In genomic region chr4:17188035-17188967, GRCh38 we compare ENCODE assay signal across 27 cellular contexts.
DNase-seq lines count a peak whose midpoint lies in the region; ATAC-seq and TF ChIP-seq lines count a peak whose summit lies in the region.
"Had no signal": no experiment of that assay in that cellular context is flagged by ENCODE, and none has a peak within 500 bp of the region (broad histone marks: within the 10 kb centered on the region; RNA-seq: fewer than 3 reads in every experiment).

No MANE protein-coding gene starts in this region.

- dilution Hi-C loops in IMR-90 (cut with HindIII; ENCODE audit: low sequenced_read_pairs, unreplicated experiment), result no loop called here

- H3K4me2 ChIP-seq in IMR-90 (ENCODE audit: low read depth, low read length), result no peak overlapping the region; the same call in 1 of the 2 replicates
- no peak overlapping the region for H3K4me2 ChIP-seq in smooth muscle cell

- H2BK15ac ChIP-seq in IMR-90 (ENCODE audit: low read depth, low read length), result peak overlapping the region; percentile 42; the same call in 2 of the 3 replicates

- no peak overlapping the region for H2BK5ac ChIP-seq in IMR-90 (ENCODE audit: low read depth, low read length, poor library complexity, severe bottlenecking)

- peak overlapping the region; percentile 46 for H3K14ac ChIP-seq in IMR-90 (replicated peaks; ENCODE audit: low read depth, low read length)

- peak overlapping the region; percentile 79 for H3K18ac ChIP-seq in IMR-90 (ENCODE audit: low read depth, low read length)

- peak overlapping the region; percentile 70 for H2BK120ac ChIP-seq in IMR-90 (ENCODE audit: low read depth, low read length)

- no peak overlapping the region for H3K9ac ChIP-seq in IMR-90 (ENCODE audit: low read depth, low read length)
- peak overlapping the region; percentile 2 for H3K9ac ChIP-seq in adipocyte (ENCODE audit: low read length)
- H3K9ac ChIP-seq in smooth muscle cell (ENCODE audit: low read depth), result no peak overlapping the region

- BruUV-seq in IMR-90 (replicated peaks; lab: Mats Ljungman, UMichigan), result no TSS peak

- H3K36me3 ChIP-seq in IMR-90 (ENCODE audit: control insufficient read depth, insufficient read depth, low read length) (no peaks in the 10 kb centered on the region), adipocyte (ENCODE audit: control insufficient read depth, insufficient read depth, low read length, severe bottlenecking) (no peaks in the 10 kb centered on the region), smooth muscle cell (ENCODE audit: low read depth) (no peaks in the 10 kb centered on the region)
- H3K36me3 ChIP-seq: esophagus squamous epithelium, right lobe of liver, upper lobe of right lung had no signal

- no peak overlapping the region for H2AK9ac ChIP-seq in IMR-90 (replicated peaks; ENCODE audit: low read depth, low read length, poor library complexity)

- H4K20me1 ChIP-seq in IMR-90 (ENCODE audit: insufficient read depth, low read length), result no peaks in the 10 kb centered on the region
- no peaks in the 10 kb centered on the region for H4K20me1 ChIP-seq in smooth muscle cell (ENCODE audit: low read depth)

- H3K79me2 ChIP-seq in smooth muscle cell (ENCODE audit: low read depth), result no peaks in the 10 kb centered on the region

- TF ChIP-seq RAD21 in IMR-90 (IDR thresholded peaks at IDR 0.05; ENCODE audit: low read length), result no peak

- peaks cover 7% of the 10 kb centered on the region; the same call in 1 of the 2 replicates for H3K9me1 ChIP-seq in IMR-90 (ENCODE audit: insufficient read depth, low read length)

- CTCF ChIA-PET in IMR-90 (lab: Yijun Ruan, JAX), result no interaction called here

- H4K5ac ChIP-seq in IMR-90 (ENCODE audit: low read depth, low read length), result peak overlapping the region; percentile 65

- intact Hi-C loops in IMR-90 (cut with micrococcal nuclease), result loop anchor here (5.0 kb wide), 1 partner anchor 116 kb away; no protein-coding TSS in a partner anchor

- no peak overlapping the region for H2AFZ ChIP-seq in IMR-90 (replicated peaks; ENCODE audit: low read length, poor library complexity)
- H2AFZ ChIP-seq in smooth muscle cell (ENCODE audit: low read depth), result peak overlapping the region; percentile 76

- no CpG with 5 or more reads among the region's 7 CpGs for WGBS in IMR-90 (ENCODE audit: extremely low coverage in 2 of 2, insufficient read length in 1 of 2), 2 experiments
- WGBS in smooth muscle cell (ENCODE audit: low lambda C conversion rate), result 66% methylated on average over 7 of the region's 7 CpGs

- H3K27me3 ChIP-seq in IMR-90 (ENCODE audit: control insufficient read depth, insufficient read depth, low read length), result no peaks in the 10 kb centered on the region
- no peaks in the 10 kb centered on the region for H3K27me3 ChIP-seq in adipocyte (replicated peaks; ENCODE audit: control insufficient read depth, insufficient read depth, low read length)
- H3K27me3 ChIP-seq in smooth muscle cell (ENCODE audit: low read depth), result no peaks in the 10 kb centered on the region
- H3K27me3 ChIP-seq: esophagus squamous epithelium, right lobe of liver, upper lobe of right lung had no signal

- peak overlapping the region; percentile 18 for H2AK5ac ChIP-seq in IMR-90 (ENCODE audit: low read depth, low read length)

- no peak overlapping the region for H3K23ac ChIP-seq in IMR-90 (ENCODE audit: low read depth, low read length)

- POLR2A ChIA-PET in IMR-90 (lab: Charles Lee; ENCODE audit: unreplicated experiment), result no interaction called here

- H3K9me3 ChIP-seq in IMR-90 (ENCODE audit: control insufficient read depth, insufficient read depth, low read length) (peaks cover 1% of the 10 kb centered on the region; the same call in 1 of the 2 replicates), adipocyte (ENCODE audit: control insufficient read depth, low read length) (no peaks in the 10 kb centered on the region), smooth muscle cell (replicated peaks; ENCODE audit: low read depth) (no peaks in the 10 kb centered on the region)
- H3K9me3 ChIP-seq: esophagus squamous epithelium, right lobe of liver, upper lobe of right lung had no signal

- in situ Hi-C loops in IMR-90 (cut with MboI; ENCODE audit: low sequenced_read_pairs), result no loop called here

- peak overlapping the region in 1 of 2 experiments; percentile 23; a peak in 1 of 4 replicates for H4K8ac ChIP-seq in IMR-90 (ENCODE audit: low read depth in 2 of 2, low read length in 2 of 2)

- H3F3A ChIP-seq in smooth muscle cell (ENCODE audit: low read depth), result no peaks in the 10 kb centered on the region

- DNase-seq in IMR-90, result no peak
- DNase-seq in adipocyte (ENCODE audit: low read depth), result peak; percentile 34
- DNase-seq in foreskin fibroblast, result peak; percentile 37 to 64
- DNase-seq in smooth muscle cell (lab: John Stamatoyannopoulos, UW; ENCODE audit: unreplicated experiment), result no peak
- DNase-seq in glomerular visceral epithelial cell (ENCODE audit: extremely low spot score), result no peak
- no peak for DNase-seq in NCI-H2227 treated with DMSO at 0.1 percent for 48 hours (lab: John Stamatoyannopoulos, UW)
- no peak for DNase-seq in stimulated activated CD4-positive, alpha-beta T cell treated with anti-CD3 and anti-CD28 coated beads, Interleukin-4, amount 100 ng/mL, for 24 hours
- DNase-seq: activated CD8-positive, alpha-beta T cell treated with anti-CD3 and anti-CD28 coated beads, Interleukin-2, amount 10 ng/mL, durations not matched to agents 7 days and 5 days; anterior cingulate cortex; Calu3; caudate nucleus; cortex of kidney; DMS79 treated with DMSO at 0.1 percent for 48 hours; esophagus squamous epithelium; GF-D8; glutamatergic neuron; islet precursor cell; natural killer cell; NCI-H1092 treated with DMSO at 0.1 percent for 48 hours; NCI-H187 treated with DMSO at 0.1 percent for 48 hours; NCI-H226; NCI-H82; posterior cingulate gyrus; right lobe of liver; stimulated activated naive B cell treated with anti-CD40 and anti-IgM and Interleukin-4, amounts not matched to agents 10 μg/mL and 1 μg/mL and 100 μg/mL, for 72 hours; T-helper 17 cell; upper lobe of right lung had no signal

- H4K91ac ChIP-seq in IMR-90 (ENCODE audit: insufficient read depth, low read depth, low read length), result peak overlapping the region; percentile 44

- H2BK20ac ChIP-seq in IMR-90 (ENCODE audit: low read depth, low read length), result peak overlapping the region; percentile 80; the same call in 1 of the 2 replicates

- ATAC-seq in IMR-90 (ENCODE audit: low read depth), result no peak
- ATAC-seq: activated CD8-positive, alpha-beta T cell treated with anti-CD3 and anti-CD28 coated beads, Interleukin-2, amount 10 ng/mL, durations not matched to agents 7 days and 5 days; natural killer cell; right lobe of liver; stimulated activated naive B cell treated with anti-CD40 and anti-IgM and Interleukin-4, amounts not matched to agents 10 μg/mL and 1 μg/mL and 100 μg/mL, for 72 hours; T-helper 17 cell had no signal

- TF ChIP-seq CTCF in IMR-90 (conservative IDR thresholded peaks at IDR 0.05; ENCODE audit: low read depth, low read length) (no peak), foreskin fibroblast (IDR thresholded peaks at IDR 0.05; ENCODE audit: low read depth, low read length) (no peak), smooth muscle cell (IDR thresholded peaks at IDR 0.05; ENCODE audit: borderline replicate concordance, insufficient read depth, poor library complexity, severe bottlenecking) (no peak)

- peak overlapping the region; percentile 71 for H3K4ac ChIP-seq in IMR-90 (ENCODE audit: low read depth, low read length)

- H3K4me1 ChIP-seq in IMR-90 (ENCODE audit: control insufficient read depth, insufficient read depth, low read length), result peaks cover 19% of the 10 kb centered on the region
- H3K4me1 ChIP-seq in adipocyte (ENCODE audit: control insufficient read depth, insufficient read depth, low read length), result peaks cover 39% of the 10 kb centered on the region
- peaks cover 10% of the 10 kb centered on the region for H3K4me1 ChIP-seq in smooth muscle cell (ENCODE audit: low read depth)
- H3K4me1 ChIP-seq: right lobe of liver had no signal

- H3K27ac ChIP-seq in IMR-90 (ENCODE audit: insufficient read depth, low read length), result peak overlapping the region; percentile 63; the same call in 1 of the 2 replicates
- no peak overlapping the region for H3K27ac ChIP-seq in smooth muscle cell (ENCODE audit: low read depth)
- H3K27ac ChIP-seq: esophagus squamous epithelium, right lobe of liver, upper lobe of right lung had no signal

- no peak overlapping the region for H3K56ac ChIP-seq in IMR-90 (ENCODE audit: extremely low read depth, insufficient read depth, low read length)

- H3K4me3 ChIP-seq in IMR-90 (ENCODE audit: insufficient read depth, low read depth, low read length), result no peak overlapping the region
- H3K4me3 ChIP-seq in adipocyte (ENCODE audit: low read length), result no peak overlapping the region
- no peak overlapping the region for H3K4me3 ChIP-seq in foreskin fibroblast (ENCODE audit: low read depth in 1 of 2, low read length in 2 of 2)
- H3K4me3 ChIP-seq in smooth muscle cell, result no peak overlapping the region
- H3K4me3 ChIP-seq: esophagus squamous epithelium, right lobe of liver, upper lobe of right lung had no signal

- no peak for TF ChIP-seq POLR2A in IMR-90 (IDR thresholded peaks at IDR 0.05; ENCODE audit: low read depth, low read length)

- H3K79me1 ChIP-seq in IMR-90 (ENCODE audit: low read depth in 1 of 2, low read length in 2 of 2), result no peaks in the 10 kb centered on the region

TF ChIP-seq in IMR-90, 13 proteins besides CTCF, POLR2A, EP300 and RAD21 (continues in another document):
- TF ChIP-seq USF2 (IDR thresholded peaks at IDR 0.05; ENCODE audit: low read depth, low read length), result no peak
- TF ChIP-seq MAZ (IDR thresholded peaks at IDR 0.05; ENCODE audit: borderline replicate concordance, low read depth, low read length), result no peak
- TF ChIP-seq CHD1 (IDR thresholded peaks at IDR 0.05; ENCODE audit: low read depth, low read length), result no peak
- no peak for TF ChIP-seq CEBPB (IDR thresholded peaks at IDR 0.05; ENCODE audit: low read depth, low read length)
- no peak for TF ChIP-seq BHLHE40 (IDR thresholded peaks at IDR 0.05; ENCODE audit: low read depth, low read length)
- no peak for TF ChIP-seq MXI1 (IDR thresholded peaks at IDR 0.05; ENCODE audit: borderline replicate concordance, low read depth, low read length)
- no peak for TF ChIP-seq MAFK (IDR thresholded peaks at IDR 0.05; ENCODE audit: low read depth, low read length)
- no peak for TF ChIP-seq RCOR1 (IDR thresholded peaks at IDR 0.05; ENCODE audit: insufficient replicate concordance, low read length)
- TF ChIP-seq NFE2L2 (IDR thresholded peaks at IDR 0.05; ENCODE audit: low read depth, low read length), result no peak
- no peak for TF ChIP-seq FOS (IDR thresholded peaks at IDR 0.05; ENCODE audit: low read depth, low read length)
- no peak for TF ChIP-seq SMC3 (IDR thresholded peaks at IDR 0.05; ENCODE audit: low read depth, low read length)

Comparison
In these comparisons a context has a peak if more than half of its experiments do, and no peak if none do; other contexts are left out.
1. DNase-seq: peak in adipocyte (single experiment) and foreskin fibroblast (2 of 2); none in IMR-90 (single experiment), smooth muscle cell (single experiment), glomerular visceral epithelial cell (single experiment), NCI-H2227 treated with DMSO at 0.1 percent for 48 hours (single experiment) and stimulated activated CD4-positive, alpha-beta T cell treated with anti-CD3 and anti-CD28 coated beads, Interleukin-4, amount 100 ng/mL, for 24 hours (single experiment).